Comparison of ENCODE assay signal across 8 cellular contexts in genomic region chr3:177358085-177358967, GRCh38.
A peak's percentile ranks its signal among the peaks of the same experiment; 100 is the strongest.
DNase-seq lines count a peak whose midpoint lies in the region; ATAC-seq, FAIRE-seq and TF ChIP-seq lines count a peak whose summit lies in the region.

No MANE protein-coding gene starts in this region.

- H3K27ac Mint-ChIP-seq in activated CD8-positive, alpha-beta memory T cell treated with anti-CD3 and anti-CD28 coated beads, Interleukin-2, amount 10 ng/mL, durations not matched to agents 7 days and 5 days: peak overlapping the region; percentile 92

- H3K4me1 ChIP-seq in A549 (peaks cover 48% of the 10 kb centered on the region), mucosa of stomach (ENCODE audit: control insufficient read depth, insufficient read depth, low read length) (peaks cover 67% of the 10 kb centered on the region), stomach (peaks cover 47 to 83% (median 56%) of the 10 kb centered on the region in 4 donors)

- 6% methylated on average over 13 of the region's 15 CpGs for WGBS in A549 (ENCODE audit: missing lambda C conversion rate)
- 21 to 34% (median 27%) methylated on average over 15 of the region's 15 CpGs for WGBS in stomach, 5 donors

- CTCF ChIA-PET in A549 (lab: Yijun Ruan, JAX): interaction anchor here (2.4 kb wide), 1 partner anchor 307 kb away, joined by 9 read pairs; no protein-coding TSS in a partner anchor
- CTCF ChIA-PET in activated CD8-positive, alpha-beta memory T cell treated with anti-CD3 and anti-CD28 coated beads, Interleukin-2, amount 10 ng/mL, durations not matched to agents 7 days and 5 days (lab: Charles Lee): interaction anchor here (1.0 to 3.8 kb wide), 5 partner anchors 12 to 307 kb away, joined by 3 to 45 read pairs (median 11); partner anchors contain the start of gene TBL1XR1

- H3K9me3 Mint-ChIP-seq in activated CD8-positive, alpha-beta memory T cell treated with anti-CD3 and anti-CD28 coated beads, Interleukin-2, amount 10 ng/mL, durations not matched to agents 7 days and 5 days (ENCODE audit: low read depth): peaks cover 2% of the 10 kb centered on the region

- ATAC-seq in A549 (peak; percentile 65 to 78), GM18858 (IDR thresholded peaks at IDR 0.05; ENCODE audit: unreplicated experiment) (peak; percentile 42), HG03064 (IDR thresholded peaks at IDR 0.05; ENCODE audit: low read depth, unreplicated experiment) (peak; percentile 50)
- ATAC-seq in activated CD8-positive, alpha-beta memory T cell treated with anti-CD3 and anti-CD28 coated beads, Interleukin-2, amount 10 ng/mL, durations not matched to agents 7 days and 5 days: peak; percentile 53

- TF ChIP-seq CTCF in A549 (IDR thresholded peaks at IDR 0.05): no peak
- no peak for TF ChIP-seq CTCF in stomach (IDR thresholded peaks at IDR 0.05)

- peaks cover 6% of the 10 kb centered on the region for H3K36me3 Mint-ChIP-seq in activated CD8-positive, alpha-beta memory T cell treated with anti-CD3 and anti-CD28 coated beads, Interleukin-2, amount 10 ng/mL, durations not matched to agents 7 days and 5 days

- H3K36me3 ChIP-seq in mucosa of stomach (ENCODE audit: control insufficient read depth, insufficient read depth, low read length) (no peaks in the 10 kb centered on the region), stomach (no peaks in the 10 kb centered on the region)

- POLR2A ChIA-PET in A549 (lab: Yijun Ruan, JAX): interaction anchor here (0.6 to 1.3 kb wide), 5 partner anchors 43 to 191 kb away, joined by 4 to 10 read pairs (median 5); partner anchors contain the start of gene TBL1XR1

- H3K27me3 Mint-ChIP-seq in activated CD8-positive, alpha-beta memory T cell treated with anti-CD3 and anti-CD28 coated beads, Interleukin-2, amount 10 ng/mL, durations not matched to agents 7 days and 5 days: no peaks in the 10 kb centered on the region

- intact Hi-C loops in stomach (cut with DNase I; ENCODE audit: low total_unique reads): loop anchor here (5.0 kb wide), 1 partner anchor 156 kb away; no protein-coding TSS in a partner anchor

- H3K27ac ChIP-seq in A549 (peak overlapping the region; percentile 89 to 98), epithelial cell of prostate (peak overlapping the region; percentile 98), stomach (peak overlapping the region; percentile 83 to 92 (median 90))

- no peak; a peak in 1 of 5 replicates for TF ChIP-seq RAD21 in A549 (conservative IDR thresholded peaks at IDR 0.05 in 1 of 2, IDR thresholded peaks at IDR 0.05 in 1 of 2)

- peak overlapping the region; percentile 68 for H3K4me3 Mint-ChIP-seq in activated CD8-positive, alpha-beta memory T cell treated with anti-CD3 and anti-CD28 coated beads, Interleukin-2, amount 10 ng/mL, durations not matched to agents 7 days and 5 days

- H3K4me2 ChIP-seq in A549: peak overlapping the region; percentile 82

- TF ChIP-seq EP300 in A549 (IDR thresholded peaks at IDR 0.05) (no peak), stomach (IDR thresholded peaks at IDR 0.05) (no peak)

- peak overlapping the region; percentile 36 for H3K9ac ChIP-seq in mucosa of stomach (ENCODE audit: low read length)

- TF ChIP-seq POLR2A in A549 (IDR thresholded peaks at IDR 0.05; ENCODE audit: low read length) (no peak), stomach (IDR thresholded peaks at IDR 0.05) (no peak)

- H3K27me3 ChIP-seq in mucosa of stomach (ENCODE audit: control insufficient read depth, insufficient read depth, low read length) (no peaks in the 10 kb centered on the region), stomach (no peaks in the 10 kb centered on the region)

- no peak for FAIRE-seq in A549 (lab: Jason Lieb, UNC)

- H3K9me3 ChIP-seq in A549: no peaks in the 10 kb centered on the region
- no peaks in the 10 kb centered on the region for H3K9me3 ChIP-seq in mucosa of stomach (ENCODE audit: control insufficient read depth, low read length)
- no peaks in the 10 kb centered on the region for H3K9me3 ChIP-seq in stomach

- peak; percentile 76 to 92 for DNase-seq in A549 (ENCODE audit: low read depth in 1 of 2, low spot score in 1 of 2)
- DNase-seq in NOMO-1 (lab: John Stamatoyannopoulos, UW; ENCODE audit: unreplicated experiment in 2 of 2): peak; percentile 98 to 99
- peak; percentile 86 for DNase-seq in activated CD8-positive, alpha-beta memory T cell treated with anti-CD3 and anti-CD28 coated beads, Interleukin-2, amount 10 ng/mL, durations not matched to agents 7 days and 5 days
- DNase-seq in epithelial cell of prostate (ENCODE audit: low read depth, low spot score): no peak
- DNase-seq in stomach: peak; percentile 56

- H3K4me1 Mint-ChIP-seq in activated CD8-positive, alpha-beta memory T cell treated with anti-CD3 and anti-CD28 coated beads, Interleukin-2, amount 10 ng/mL, durations not matched to agents 7 days and 5 days: peaks cover 42% of the 10 kb centered on the region

- H3K4me3 ChIP-seq in A549 (peak overlapping the region; percentile 27), mucosa of stomach (ENCODE audit: low read length) (no peak overlapping the region), stomach (peak overlapping the region in 3 of 4 donors; percentile 13 to 24 (median 17))

TF ChIP-seq in A549, 52 proteins besides CTCF, POLR2A, EP300 and RAD21:
- TF ChIP-seq JUN (IDR thresholded peaks at IDR 0.05) (peak in 1 of 2 experiments; percentile 44; a peak in 1 of 5 replicates), PBX3 (IDR thresholded peaks at IDR 0.05) (no peak), NPAS2 (CRISPR knock-in tag; IDR thresholded peaks at IDR 0.05; ENCODE audit: borderline replicate concordance) (no peak), ZC3H11A (IDR thresholded peaks at IDR 0.05) (no peak), MAX (IDR thresholded peaks at IDR 0.05) (no peak; the same call in 1 of the 2 replicates), HOXB5 (CRISPR knock-in tag; IDR thresholded peaks at IDR 0.05) (no peak), ZFP36 (IDR thresholded peaks at IDR 0.05; ENCODE audit: borderline replicate concordance, partially characterized antibody) (no peak), FOXS1 (CRISPR knock-in tag; IDR thresholded peaks at IDR 0.05) (no peak), RNF2 (IDR thresholded peaks at IDR 0.05; ENCODE audit: borderline replicate concordance, low read depth) (no peak), RARB (CRISPR knock-in tag; IDR thresholded peaks at IDR 0.05) (0 out of 2 replicates have a peak, but pooled peaks have one; percentile 11), NFE2L2 (conservative IDR thresholded peaks at IDR 0.05; ENCODE audit: low read length) (no peak), CHD2 (IDR thresholded peaks at IDR 0.05; ENCODE audit: low read length, partially characterized antibody) (peak; percentile 12), FOSB (CRISPR knock-in tag; IDR thresholded peaks at IDR 0.05) (no peak), SMC3 (IDR thresholded peaks at IDR 0.05) (peak; percentile 30; the same call in 1 of the 3 replicates), HMGXB4 (CRISPR knock-in tag; IDR thresholded peaks at IDR 0.05; ENCODE audit: borderline replicate concordance) (no peak)
